In genomic region chr12:53345486-53346195, GRCh38 we compare ENCODE assay signal across 9 cellular contexts. TPM values are rescaled to one million over a fixed set of nuclear protein-coding genes. Genes with fewer than 3 reads are reported as not detected.
DNase-seq lines count a peak whose midpoint lies in the region; ATAC-seq and TF ChIP-seq lines count a peak whose summit lies in the region.
"Had no signal": no experiment of that assay in that cellular context is flagged by ENCODE, and none has a peak within 500 bp of the region (broad histone marks: within the 10 kb centered on the region; RNA-seq: fewer than 3 reads in every experiment).

No MANE protein-coding gene starts in this region.

- H3K27me3 Mint-ChIP-seq in H9 (ENCODE audit: low read depth), result peaks cover 56% of the 10 kb centered on the region

- H3K4me1 Mint-ChIP-seq in H9, result peaks cover 18% of the 10 kb centered on the region in 2 experiments

- no peak overlapping the region for H2AFZ ChIP-seq in H9 (ENCODE audit: low read length)

- no peak overlapping the region for H3K23ac ChIP-seq in H9 (ENCODE audit: insufficient read length, low read depth, low read length)

- TF ChIP-seq CTCF in H9 (conservative IDR thresholded peaks at IDR 0.05) (no peak), heart left ventricle (IDR thresholded peaks at IDR 0.05) (peak in 2 of 12 donors; percentile 7 to 26)

- no peaks in the 10 kb centered on the region for H3K27me3 ChIP-seq in H9 (ENCODE audit: insufficient read depth, low read length)
- no peaks in the 10 kb centered on the region for H3K27me3 ChIP-seq in heart left ventricle
- no peaks in the 10 kb centered on the region for H3K27me3 ChIP-seq in skeletal muscle tissue (ENCODE audit: control insufficient read depth in 3 of 3, insufficient read depth in 3 of 3, low read length in 3 of 3)

- H3K27ac ChIP-seq in H9 (ENCODE audit: insufficient read length, low read depth, low read length) (no peak overlapping the region), heart left ventricle (peak overlapping the region; percentile 62 to 92 (median 86)), skeletal muscle tissue (ENCODE audit: low read depth, low read length) (peak overlapping the region; percentile 73)

- H3K9ac ChIP-seq in H9 (ENCODE audit: extremely low read depth, insufficient read length, low read length), result no peak overlapping the region
- H3K9ac ChIP-seq in skeletal muscle tissue (ENCODE audit: low read depth in 1 of 3, low read length in 3 of 3), result peak overlapping the region; percentile 38 to 45 (median 38)

- H3K9me3 Mint-ChIP-seq in H9, result no peaks in the 10 kb centered on the region; a peak in 1 of 5 replicates

- H2BK15ac ChIP-seq in H9 (ENCODE audit: low read depth, low read length), result no peak overlapping the region

- no peaks in the 10 kb centered on the region for H3K36me3 ChIP-seq in heart left ventricle
- H3K36me3 ChIP-seq in skeletal muscle tissue (ENCODE audit: control insufficient read depth in 3 of 3, insufficient read depth in 3 of 3, low read length in 3 of 3), result no peaks in the 10 kb centered on the region

- no peak overlapping the region for H2BK20ac ChIP-seq in H9 (ENCODE audit: low read depth, low read length, poor library complexity, severe bottlenecking)

- H4K91ac ChIP-seq in H9 (ENCODE audit: insufficient read length, low read depth, low read length), result no peak overlapping the region

- no peak overlapping the region for H3T11ph ChIP-seq in H9 (ENCODE audit: low read length)

- no peak for TF ChIP-seq POLR2A in heart left ventricle (IDR thresholded peaks at IDR 0.05)

- no peak overlapping the region for H3K27ac Mint-ChIP-seq in H9

- no peak overlapping the region for H2BK5ac ChIP-seq in H9 (ENCODE audit: insufficient read length, low read length)

- no peak overlapping the region for H3K14ac ChIP-seq in H9 (ENCODE audit: insufficient read depth, low read length)

- no peak overlapping the region for H3K18ac ChIP-seq in H9 (ENCODE audit: insufficient read length, low read depth, low read length)

- no peak overlapping the region for H3K56ac ChIP-seq in H9 (ENCODE audit: insufficient read length, low read depth, low read length)

- H3K4me3 Mint-ChIP-seq in H9, result peak overlapping the region; percentile 84 to 95

- no peaks in the 10 kb centered on the region for H3K79me2 ChIP-seq in H9 (ENCODE audit: insufficient read depth, low read length)

- H3K36me3 Mint-ChIP-seq in H9 (ENCODE audit: insufficient read depth in 1 of 3, low read depth in 3 of 3), result no peaks in the 10 kb centered on the region

- H2BK120ac ChIP-seq in H9 (ENCODE audit: low read depth, low read length, poor library complexity, severe bottlenecking), result no peak overlapping the region

- H3K4me3 ChIP-seq in heart left ventricle (peak overlapping the region in 10 of 12 donors; percentile 54 to 88 (median 76)), skeletal muscle tissue (ENCODE audit: low read length in 3 of 3) (peak overlapping the region in 1 of 3 donors; percentile 80)

- H2AK5ac ChIP-seq in H9 (ENCODE audit: insufficient read length, low read length), result no peak overlapping the region

- ATAC-seq in heart left ventricle (peak; percentile 49 to 78 (median 64)), GM18520 (IDR thresholded peaks at IDR 0.05; ENCODE audit: unreplicated experiment) (no peak)

- no peak overlapping the region for H3K4ac ChIP-seq in H9 (ENCODE audit: low read depth, low read length)

- no peaks in the 10 kb centered on the region for H3K79me1 ChIP-seq in H9 (ENCODE audit: insufficient read depth, low read depth, low read length, poor library complexity, severe bottlenecking)

- H3K4me1 ChIP-seq in H9 (ENCODE audit: insufficient read depth, low read length) (no peaks in the 10 kb centered on the region), heart left ventricle (peaks cover 0 to 23% (median 12%) of the 10 kb centered on the region in 12 donors), skeletal muscle tissue (ENCODE audit: control insufficient read depth in 3 of 3, insufficient read depth in 3 of 3, low read length in 3 of 3) (peaks cover 12 to 20% (median 18%) of the 10 kb centered on the region in 3 donors)

- H3K23me2 ChIP-seq in H9 (ENCODE audit: insufficient read length, low read depth, low read length, poor library complexity, severe bottlenecking), result peaks cover 15% of the 10 kb centered on the region

- H3K9me3 ChIP-seq in H9 (ENCODE audit: control insufficient read depth, low read depth, low read length) (no peaks in the 10 kb centered on the region), heart left ventricle (no peaks in the 10 kb centered on the region), skeletal muscle tissue (ENCODE audit: control insufficient read depth in 3 of 3, low read length in 3 of 3) (no peaks in the 10 kb centered on the region)

- no peak overlapping the region for H4K8ac ChIP-seq in H9 (replicated peaks; ENCODE audit: insufficient read length, low read depth, low read length)

- no peaks in the 10 kb centered on the region for H4K20me1 ChIP-seq in H9 (ENCODE audit: control insufficient read depth, insufficient read depth, insufficient read length)

- intact Hi-C loops in heart left ventricle (cut with DNase I), result loop anchor here in 7 of 10 donors (1.0 to 2.0 kb wide), 5 partner anchors 19 to 21 kb away; no protein-coding TSS in a partner anchor

- peak overlapping the region; percentile 84 for H3K4me2 ChIP-seq in H9 (ENCODE audit: insufficient read depth, insufficient read length, low read length)

- WGBS in H9 (ENCODE audit: extremely low coverage, insufficient read length, low lambda C conversion rate), result no CpG with 5 or more reads among the region's 10 CpGs
- 18 to 39% (median 27%) methylated on average over 10 of the region's 10 CpGs for WGBS in heart left ventricle, 4 donors

- H4K5ac ChIP-seq in H9 (ENCODE audit: insufficient read length, low read depth, low read length), result no peak overlapping the region

- DNase-seq in H9 (no peak), UCSD-AML1 (lab: John Stamatoyannopoulos, UW; ENCODE audit: unreplicated experiment) (peak; percentile 59), heart left ventricle (peak; percentile 75 to 84 (median 81)), NCI-H510A (lab: John Stamatoyannopoulos, UW) (no peak), MV-4-11 (lab: John Stamatoyannopoulos, UW) (no peak)
- no peak for DNase-seq in stimulated activated CD8-positive, alpha-beta memory T cell treated with anti-CD3 and anti-CD28 coated beads, Interleukin-4, amount 100 ng/mL, for 48 hours

- H2BK12ac ChIP-seq in H9 (ENCODE audit: insufficient read length, low read depth, low read length), result no peak overlapping the region

RNA-seq across cellular contexts. Expression of gene SP7, which starts 9.5 kb away (rescaled TPM):
- total RNA-seq in H9 (2021), result not detected in 2 replicates
- total RNA-seq in heart left ventricle, result not detected
- polyA plus RNA-seq in heart left ventricle, result not detected
- not detected for total RNA-seq in skeletal muscle tissue
- total RNA-seq: activated CD8-positive, alpha-beta memory T cell treated with anti-CD3 and anti-CD28 coated beads for 36 hours had no signal

RNA-seq across cellular contexts. Expression of gene AAAS, which starts 24.2 kb away (rescaled TPM):
- 83.9 and 85.8 TPM in 2 replicates for total RNA-seq in H9 (2021)
- 10 to 100 TPM; 26.7 to 44.5 (median 37.1) TPM for total RNA-seq in heart left ventricle
- 10 to 100 TPM; 32.5 to 32.6 TPM for polyA plus RNA-seq in heart left ventricle
- 35.5 TPM for total RNA-seq in skeletal muscle tissue

RNA-seq across cellular contexts. Expression of gene SP1, which starts 34.3 kb away (rescaled TPM):
- 76.4 and 76.8 TPM in 2 replicates for total RNA-seq in H9 (2021)
- 10 to 100 TPM; 22.9 to 48.8 (median 34.7) TPM for total RNA-seq in heart left ventricle
- polyA plus RNA-seq in heart left ventricle, result 10 to 100 TPM in 1 of 2 donors, 1 to 10 TPM in 1; 7.9 to 13.8 TPM
- total RNA-seq in skeletal muscle tissue, result 30.3 TPM

RNA-seq across cellular contexts. Expression of gene MYG1, which starts 46.1 kb away (rescaled TPM):
- total RNA-seq in H9 (2021) (89.5 and 91.8 TPM in 2 replicates), heart left ventricle (10 to 100 TPM; 32.1 to 37.0 (median 35.0) TPM), skeletal muscle tissue (50.1 TPM)
- polyA plus RNA-seq in heart left ventricle, result 10 to 100 TPM; 45.5 to 58.6 TPM

RNA-seq across cellular contexts. Expression of gene PFDN5, which starts 50.3 kb away (rescaled TPM):
- 285 and 292 TPM in 2 replicates for total RNA-seq in H9 (2021)
- total RNA-seq in heart left ventricle, result 100 to 1,000 TPM; 289 to 380 (median 358) TPM
- 100 to 1,000 TPM; 529 to 979 TPM for polyA plus RNA-seq in heart left ventricle
- total RNA-seq in skeletal muscle tissue, result 686 TPM

Comparison
In these comparisons a context has a peak if more than half of its experiments do, and no peak if none do; other contexts are left out.
1. DNase-seq: peak in UCSD-AML1 (single experiment) and heart left ventricle (5 of 5); none in H9 (single experiment), NCI-H510A (single experiment), stimulated activated CD8-positive, alpha-beta memory T cell treated with anti-CD3 and anti-CD28 coated beads, Interleukin-4, amount 100 ng/mL, for 48 hours (single experiment) and MV-4-11 (single experiment).